Comparison of ENCODE assay signal across 8 cellular contexts in genomic region chr4:2262145-2262943, GRCh38. TPM values are rescaled to one million over a fixed set of nuclear protein-coding genes. Genes with fewer than 3 reads are reported as not detected.
DNase-seq lines count a peak whose midpoint lies in the region; ATAC-seq and TF ChIP-seq lines count a peak whose summit lies in the region.

No MANE protein-coding gene starts in this region.

- DNase-seq in H9: peak; percentile 99
- DNase-seq in M059J (ENCODE audit: low read depth): peak; percentile 99
- DNase-seq in activated effector memory CD4-positive, alpha-beta T cell treated with anti-CD3 and anti-CD28 coated beads, Interleukin-2, amount 50 U/mL, for 16 hours: peak; percentile 99
- DNase-seq in fibroblast of the aortic adventitia (ENCODE audit: low read depth): peak; percentile 99
- peak; percentile 99 for DNase-seq in natural killer cell treated with Interleukin-12 subunit alpha and Interleukin-12 subunit beta and Interleukin-15 and Interleukin-18, amount 100 ng/mL, for 72 hours (ENCODE audit: low spot score)
- peak; percentile 98 for DNase-seq in stimulated activated naive CD4-positive, alpha-beta T cell treated with Interleukin-2 at 50 U/mL for 16 hours (lab: John Stamatoyannopoulos, UW)

- no peaks in the 10 kb centered on the region for H3K4me1 ChIP-seq in ES-I3 (ENCODE audit: insufficient read depth, low read length)
- peaks cover 2% of the 10 kb centered on the region; the same call in 1 of the 2 replicates for H3K4me1 ChIP-seq in H9 (ENCODE audit: insufficient read depth, low read length)

- no peaks in the 10 kb centered on the region for H3K27me3 ChIP-seq in H9 (ENCODE audit: insufficient read depth, low read length)

- H3K14ac ChIP-seq in H9 (ENCODE audit: insufficient read depth, low read length): peak overlapping the region; percentile 28; the same call in 1 of the 2 replicates

- H2BK15ac ChIP-seq in H9 (ENCODE audit: low read depth, low read length): no peak overlapping the region; the same call in 1 of the 2 replicates

- ATAC-seq in natural killer cell treated with Interleukin-12 subunit alpha and Interleukin-12 subunit beta and Interleukin-15 and Interleukin-18, amount 100 ng/mL, for 72 hours: peak; percentile 96

- H3K23me2 ChIP-seq in H9 (ENCODE audit: insufficient read length, low read depth, low read length, poor library complexity, severe bottlenecking): peaks cover 9% of the 10 kb centered on the region

- H4K8ac ChIP-seq in H9 (replicated peaks; ENCODE audit: insufficient read length, low read depth, low read length): no peak overlapping the region

- no peak overlapping the region for H3T11ph ChIP-seq in H9 (ENCODE audit: low read length)

- TF ChIP-seq POLR2A in Raji (IDR thresholded peaks at IDR 0.05; ENCODE audit: insufficient read depth, low read depth, low read length): peak; percentile 91

- no CpG with 5 or more reads among the region's 98 CpGs for WGBS in H9 (ENCODE audit: extremely low coverage, insufficient read length, low lambda C conversion rate)

- H3K9me3 ChIP-seq in ES-I3 (ENCODE audit: control insufficient read depth, insufficient read depth, low read length): no peaks in the 10 kb centered on the region
- no peaks in the 10 kb centered on the region for H3K9me3 ChIP-seq in H9 (ENCODE audit: control insufficient read depth, low read depth, low read length)

- no peak overlapping the region for H2BK12ac ChIP-seq in H9 (ENCODE audit: insufficient read length, low read depth, low read length)

- H2AFZ ChIP-seq in H9 (ENCODE audit: low read length): no peak overlapping the region

- no peaks in the 10 kb centered on the region for H3K36me3 ChIP-seq in ES-I3 (ENCODE audit: insufficient read depth, low read length)

- H3K4me3 ChIP-seq in fibroblast of the aortic adventitia (ENCODE audit: low read depth, low read length): peak overlapping the region; percentile 70

- peak overlapping the region; percentile 65 to 77 for H3K4me3 Mint-ChIP-seq in H9
- H3K4me3 Mint-ChIP-seq in natural killer cell treated with Interleukin-12 subunit alpha and Interleukin-12 subunit beta and Interleukin-15 and Interleukin-18, amount 100 ng/mL, for 72 hours: peak overlapping the region; percentile 76

- no peaks in the 10 kb centered on the region for H3K9me3 Mint-ChIP-seq in H9
- H3K9me3 Mint-ChIP-seq in natural killer cell treated with Interleukin-12 subunit alpha and Interleukin-12 subunit beta and Interleukin-15 and Interleukin-18, amount 100 ng/mL, for 72 hours: no peaks in the 10 kb centered on the region

- no peak for TF ChIP-seq CTCF in H9 (conservative IDR thresholded peaks at IDR 0.05)
- no peak for TF ChIP-seq CTCF in fibroblast of the aortic adventitia (IDR thresholded peaks at IDR 0.05; ENCODE audit: insufficient read depth, low read length)

- no peaks in the 10 kb centered on the region for H3K27me3 Mint-ChIP-seq in H9 (ENCODE audit: low read depth)
- no peaks in the 10 kb centered on the region for H3K27me3 Mint-ChIP-seq in natural killer cell treated with Interleukin-12 subunit alpha and Interleukin-12 subunit beta and Interleukin-15 and Interleukin-18, amount 100 ng/mL, for 72 hours

- H4K91ac ChIP-seq in H9 (ENCODE audit: insufficient read length, low read depth, low read length): no peak overlapping the region

- H3K36me3 Mint-ChIP-seq in H9 (ENCODE audit: insufficient read depth in 1 of 3, low read depth in 3 of 3): peaks cover 0 to 2% (median 0%) of the 10 kb centered on the region in 3 experiments; a peak in 1 of 7 replicates
- H3K36me3 Mint-ChIP-seq in natural killer cell treated with Interleukin-12 subunit alpha and Interleukin-12 subunit beta and Interleukin-15 and Interleukin-18, amount 100 ng/mL, for 72 hours: no peaks in the 10 kb centered on the region

- no peaks in the 10 kb centered on the region for H3K79me2 ChIP-seq in H9 (ENCODE audit: insufficient read depth, low read length)

- peaks cover 2% of the 10 kb centered on the region for H4K20me1 ChIP-seq in H9 (ENCODE audit: control insufficient read depth, insufficient read depth, insufficient read length)

- H3K23ac ChIP-seq in H9 (ENCODE audit: insufficient read length, low read depth, low read length): no peak overlapping the region

- no peak overlapping the region for H3K27ac ChIP-seq in H9 (ENCODE audit: insufficient read length, low read depth, low read length)

- peaks cover 11 to 13% of the 10 kb centered on the region in 2 experiments for H3K4me1 Mint-ChIP-seq in H9
- H3K4me1 Mint-ChIP-seq in natural killer cell treated with Interleukin-12 subunit alpha and Interleukin-12 subunit beta and Interleukin-15 and Interleukin-18, amount 100 ng/mL, for 72 hours (ENCODE audit: low read depth in 2 of 2): no peaks in the 10 kb centered on the region

- H3K4me2 ChIP-seq in H9 (ENCODE audit: insufficient read depth, insufficient read length, low read length): peak overlapping the region; percentile 70

- peak overlapping the region; percentile 71 for H3K18ac ChIP-seq in H9 (ENCODE audit: insufficient read length, low read depth, low read length)

- H3K4ac ChIP-seq in H9 (ENCODE audit: low read depth, low read length): no peak overlapping the region

- H3K9ac ChIP-seq in ES-I3 (ENCODE audit: low read depth, low read length): peak overlapping the region; percentile 57; the same call in 1 of the 2 replicates
- H3K9ac ChIP-seq in H9 (ENCODE audit: extremely low read depth, insufficient read length, low read length): peak overlapping the region; percentile 17

- H2BK120ac ChIP-seq in H9 (ENCODE audit: low read depth, low read length, poor library complexity, severe bottlenecking): no peak overlapping the region

- H3K56ac ChIP-seq in H9 (ENCODE audit: insufficient read length, low read depth, low read length): no peak overlapping the region

- H3K27ac Mint-ChIP-seq in H9: no peak overlapping the region
- H3K27ac Mint-ChIP-seq in natural killer cell treated with Interleukin-12 subunit alpha and Interleukin-12 subunit beta and Interleukin-15 and Interleukin-18, amount 100 ng/mL, for 72 hours: peak overlapping the region in 1 of 2 donors; percentile 59

- no peak overlapping the region for H2BK5ac ChIP-seq in H9 (ENCODE audit: insufficient read length, low read length)

- H2AK5ac ChIP-seq in H9 (ENCODE audit: insufficient read length, low read length): no peak overlapping the region

- H4K5ac ChIP-seq in H9 (ENCODE audit: insufficient read length, low read depth, low read length): no peak overlapping the region

- H3K79me1 ChIP-seq in H9 (ENCODE audit: insufficient read depth, low read depth, low read length, poor library complexity, severe bottlenecking): no peaks in the 10 kb centered on the region

- H2BK20ac ChIP-seq in H9 (ENCODE audit: low read depth, low read length, poor library complexity, severe bottlenecking): no peak overlapping the region

RNA-seq across cellular contexts. Expression of gene MXD4, which starts 0.4 kb away (rescaled TPM):
- total RNA-seq in H9 (2021) (24.1 and 25.4 TPM in 2 replicates), fibroblast of the aortic adventitia (ENCODE audit: low replicate concordance) (43.5 and 73.5 TPM in 2 replicates)
- 11.1 and 19.2 TPM in 2 replicates for total RNA-seq in M059J (2014; rRNA removed; shearing (Covaris generic))
- total RNA-seq in natural killer cell treated with Interleukin-12 subunit alpha and Interleukin-12 subunit beta and Interleukin-15 and Interleukin-18, amount 100 ng/mL, for 72 hours: 10 to 100 TPM; 13.9 to 14.5 TPM

RNA-seq across cellular contexts. Expression of gene HAUS3, which starts 20.4 kb away (rescaled TPM):
- total RNA-seq in H9 (2021) (18.0 and 19.1 TPM in 2 replicates), fibroblast of the aortic adventitia (ENCODE audit: low replicate concordance) (18.9 and 28.0 TPM in 2 replicates)
- total RNA-seq in M059J (2014; rRNA removed; shearing (Covaris generic)): 7.7 and 14.2 TPM in 2 replicates
- total RNA-seq in natural killer cell treated with Interleukin-12 subunit alpha and Interleukin-12 subunit beta and Interleukin-15 and Interleukin-18, amount 100 ng/mL, for 72 hours: 10 to 100 TPM; 17.6 to 30.0 TPM

RNA-seq across cellular contexts. Expression of gene POLN, which starts 20.4 kb away (rescaled TPM):
- total RNA-seq in H9 (2021): 0.74 and 1.5 TPM in 2 replicates
- 0.44 TPM in 1 of 2 replicates, not detected in the other for total RNA-seq in M059J (2014; rRNA removed; shearing (Covaris generic))
- 3.7 and 4.9 TPM in 2 replicates for total RNA-seq in fibroblast of the aortic adventitia (ENCODE audit: low replicate concordance)
- 1 to 10 TPM; 3.8 to 6.1 TPM for total RNA-seq in natural killer cell treated with Interleukin-12 subunit alpha and Interleukin-12 subunit beta and Interleukin-15 and Interleukin-18, amount 100 ng/mL, for 72 hours
